9 cellular contexts compared by ENCODE assay signal in genomic region chr3:194270627-194271458, GRCh38.
DNase-seq lines count a peak whose midpoint lies in the region; FAIRE-seq and TF ChIP-seq lines count a peak whose summit lies in the region.
"Had no signal": no experiment of that assay in that cellular context is flagged by ENCODE, and none has a peak within 500 bp of the region (broad histone marks: within the 10 kb centered on the region; RNA-seq: fewer than 3 reads in every experiment).

No MANE protein-coding gene starts in this region.

- peak overlapping the region; percentile 48 to 99 for H3K27ac ChIP-seq in SK-N-SH (ENCODE audit: low read depth in 2 of 2, low read length in 1 of 2)

- peaks cover 13% of the 10 kb centered on the region for H3F3A ChIP-seq in SK-N-SH (replicated peaks; ENCODE audit: insufficient read depth)

- no peak overlapping the region for H3K9ac ChIP-seq in SK-N-SH

- peak; percentile 42; the same call in 1 of the 2 replicates for TF ChIP-seq RAD21 in SK-N-SH (IDR thresholded peaks at IDR 0.05; ENCODE audit: low read length)

- CTCF ChIA-PET in SK-N-SH (lab: Yijun Ruan, JAX): interaction anchor here (1.0 to 5.6 kb wide), 12 partner anchors 9 to 133 kb away, joined by 3 to 48 read pairs (median 6); no protein-coding TSS in a partner anchor

- H2AFZ ChIP-seq in SK-N-SH (ENCODE audit: low read depth): peak overlapping the region; percentile 47; the same call in 1 of the 2 replicates

- no peak for TF ChIP-seq CTCF in SK-N-SH (IDR thresholded peaks at IDR 0.05)
- no peak for TF ChIP-seq CTCF in D721Med (IDR thresholded peaks at IDR 0.05; ENCODE audit: insufficient read depth, missing control alignments)

- DNase-seq in AG08396 (ENCODE audit: low spot score) (peak; percentile 57), SK-N-SH (peak; percentile 93), frontal cortex (ENCODE audit: low spot score in 2 of 2) (peak; percentile 87 to 89), nucleus accumbens (lab: John Stamatoyannopoulos, UW) (peak; percentile 59 to 98 (median 94)), DMS79 (lab: John Stamatoyannopoulos, UW) (no peak), D721Med (ENCODE audit: insufficient read length, low spot score) (no peak), DMS53 (lab: John Stamatoyannopoulos, UW) (no peak), NCI-H748 (lab: John Stamatoyannopoulos, UW; ENCODE audit: unreplicated experiment) (no peak)
- DNase-seq: CD4-positive, CD25-positive, alpha-beta regulatory T cell had no signal

- 62% methylated on average over 11 of the region's 18 CpGs for WGBS in SK-N-SH (ENCODE audit: low lambda C conversion rate)

- no peaks in the 10 kb centered on the region for H4K20me1 ChIP-seq in SK-N-SH (ENCODE audit: insufficient read depth)

- H3K4me2 ChIP-seq in SK-N-SH: peak overlapping the region; percentile 19; the same call in 1 of the 2 replicates

- no peaks in the 10 kb centered on the region for H3K79me2 ChIP-seq in SK-N-SH (ENCODE audit: insufficient read depth)

- FAIRE-seq in frontal cortex (lab: Jason Lieb, UNC) (no peak), D721Med (lab: Jason Lieb, UNC) (no peak)

- no peak overlapping the region for H3K4me3 ChIP-seq in SK-N-SH (ENCODE audit: low read depth in 2 of 2, low read length in 1 of 2)

- H3K36me3 ChIP-seq in SK-N-SH (replicated peaks in 1 of 2; ENCODE audit: control insufficient read depth in 1 of 2, insufficient read depth in 2 of 2, low read length in 1 of 2): no peaks in the 10 kb centered on the region

- no peaks in the 10 kb centered on the region for H3K9me2 ChIP-seq in SK-N-SH

- peaks cover 6 to 72% of the 10 kb centered on the region in 2 experiments; a peak in 3 of 4 replicates for H3K4me1 ChIP-seq in SK-N-SH (ENCODE audit: control insufficient read depth in 1 of 2, insufficient read depth in 2 of 2, low read depth in 1 of 2, low read length in 1 of 2)

- H3K27me3 ChIP-seq in SK-N-SH (ENCODE audit: insufficient read depth): no peaks in the 10 kb centered on the region

- POLR2A ChIA-PET in SK-N-SH (lab: Yijun Ruan, JAX): interaction anchor here (0.7 to 4.5 kb wide), 13 partner anchors 12 to 503 kb away, joined by 3 to 49 read pairs (median 6); no protein-coding TSS in a partner anchor

- no peaks in the 10 kb centered on the region for H3K9me3 ChIP-seq in SK-N-SH

- TF ChIP-seq EP300 in SK-N-SH (IDR thresholded peaks at IDR 0.05; ENCODE audit: borderline replicate concordance in 1 of 2, low read depth in 1 of 2, low read length in 1 of 2): peak in 1 of 2 experiments; percentile 98; a peak in 2 of 4 replicates

TF ChIP-seq in SK-N-SH, 30 proteins besides CTCF, POLR2A, EP300 and RAD21:
- no peak for TF ChIP-seq CHD2 (IDR thresholded peaks at IDR 0.05; ENCODE audit: low read length, partially characterized antibody)
- no peak for TF ChIP-seq USF1 (IDR thresholded peaks at IDR 0.05; ENCODE audit: borderline replicate concordance, low read depth)
- no peak for TF ChIP-seq EZH2phosphoT487 (IDR thresholded peaks at IDR 0.05; ENCODE audit: borderline replicate concordance, low read depth)
- TF ChIP-seq POLR2AphosphoS5 (IDR thresholded peaks at IDR 0.05; ENCODE audit: low read depth, low read length): 0 out of 2 replicates have a peak, but pooled peaks have one; percentile 38
- TF ChIP-seq MEF2A (IDR thresholded peaks at IDR 0.05; ENCODE audit: borderline replicate concordance, low read depth): no peak
- TF ChIP-seq FOXJ3 (CRISPR knock-in tag; IDR thresholded peaks at IDR 0.05): peak; percentile 97; the same call in 1 of the 2 replicates
- TF ChIP-seq ZBTB33 (IDR thresholded peaks at IDR 0.05; ENCODE audit: borderline replicate concordance, low read depth): no peak
- no peak for TF ChIP-seq TEAD4 (IDR thresholded peaks at IDR 0.05; ENCODE audit: borderline replicate concordance, insufficient read depth)
- TF ChIP-seq REST (IDR thresholded peaks at IDR 0.05; ENCODE audit: low read depth, low read length): no peak
- no peak for TF ChIP-seq NRF1 (IDR thresholded peaks at IDR 0.05; ENCODE audit: low read depth, low read length)
- peak; percentile 82 for TF ChIP-seq RCOR1 (IDR thresholded peaks at IDR 0.05; ENCODE audit: low read length)
- TF ChIP-seq NFIC (IDR thresholded peaks at IDR 0.05; ENCODE audit: borderline replicate concordance): peak; percentile 54; the same call in 1 of the 2 replicates
- TF ChIP-seq GATA2 (CRISPR knock-in tag; IDR thresholded peaks at IDR 0.05): peak; percentile 88
- TF ChIP-seq SIN3A (IDR thresholded peaks at IDR 0.05; ENCODE audit: borderline replicate concordance, low read depth, low read length): no peak
- peak; percentile 56; the same call in 1 of the 2 replicates for TF ChIP-seq TCF12 (IDR thresholded peaks at IDR 0.05)
- TF ChIP-seq SMC3 (IDR thresholded peaks at IDR 0.05; ENCODE audit: low read depth, low read length): no peak
- TF ChIP-seq, protein P1, sequence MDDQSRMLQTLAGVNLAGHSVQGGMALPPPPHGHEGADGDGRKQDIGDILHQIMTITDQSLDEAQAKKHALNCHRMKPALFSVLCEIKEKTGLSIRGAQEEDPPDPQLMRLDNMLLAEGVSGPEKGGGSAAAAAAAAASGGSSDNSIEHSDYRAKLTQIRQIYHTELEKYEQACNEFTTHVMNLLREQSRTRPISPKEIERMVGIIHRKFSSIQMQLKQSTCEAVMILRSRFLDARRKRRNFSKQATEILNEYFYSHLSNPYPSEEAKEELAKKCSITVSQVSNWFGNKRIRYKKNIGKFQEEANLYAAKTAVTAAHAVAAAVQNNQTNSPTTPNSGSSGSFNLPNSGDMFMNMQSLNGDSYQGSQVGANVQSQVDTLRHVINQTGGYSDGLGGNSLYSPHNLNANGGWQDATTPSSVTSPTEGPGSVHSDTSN (IDR thresholded peaks at IDR 0.05): no peak

Comparison
In these comparisons a context has a peak if more than half of its experiments do, and no peak if none do; other contexts are left out.
1. DNase-seq: peak in AG08396 (single experiment), SK-N-SH (single experiment), frontal cortex (2 of 2) and nucleus accumbens (56 of 56); none in DMS79 (single experiment), D721Med (single experiment), DMS53 (single experiment) and NCI-H748 (single experiment).